In the genomic region with DNA sequence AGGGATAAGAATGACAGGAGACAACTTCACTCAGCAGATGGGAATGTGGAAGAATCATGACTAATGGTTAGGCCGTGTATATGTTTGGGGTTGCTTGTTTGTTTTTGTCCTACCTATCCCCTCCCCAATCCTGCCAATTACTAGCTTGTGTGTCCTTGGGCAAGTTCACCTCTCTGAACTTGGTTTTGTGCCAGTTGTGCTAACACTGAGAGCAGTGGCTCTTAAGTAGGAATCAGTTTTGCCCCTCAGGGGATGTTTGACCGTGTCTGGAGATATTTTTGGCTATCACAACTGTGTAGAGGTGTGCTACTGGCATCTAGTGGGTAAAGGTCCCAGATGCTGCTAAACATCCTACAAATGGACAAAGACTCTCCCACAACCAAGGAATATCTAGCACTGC, we compare ENCODE assay signal across 1 cellular context.
TF ChIP-seq lines count a peak whose summit lies in the region.

No MANE protein-coding gene starts in this region.

TF ChIP-seq in GM12878, 131 proteins besides CTCF, POLR2A, EP300 and RAD21 (continued from another document):
- TF ChIP-seq SUZ12 (IDR thresholded peaks at IDR 0.05; ENCODE audit: unreplicated experiment) (no peak), POLR2AphosphoS5 (IDR thresholded peaks at IDR 0.05; ENCODE audit: low read length) (no peak)
TF ChIP-seq in GM12878: peak in this region for 0.
